9 cellular contexts compared by ENCODE assay signal in the genomic region with DNA sequence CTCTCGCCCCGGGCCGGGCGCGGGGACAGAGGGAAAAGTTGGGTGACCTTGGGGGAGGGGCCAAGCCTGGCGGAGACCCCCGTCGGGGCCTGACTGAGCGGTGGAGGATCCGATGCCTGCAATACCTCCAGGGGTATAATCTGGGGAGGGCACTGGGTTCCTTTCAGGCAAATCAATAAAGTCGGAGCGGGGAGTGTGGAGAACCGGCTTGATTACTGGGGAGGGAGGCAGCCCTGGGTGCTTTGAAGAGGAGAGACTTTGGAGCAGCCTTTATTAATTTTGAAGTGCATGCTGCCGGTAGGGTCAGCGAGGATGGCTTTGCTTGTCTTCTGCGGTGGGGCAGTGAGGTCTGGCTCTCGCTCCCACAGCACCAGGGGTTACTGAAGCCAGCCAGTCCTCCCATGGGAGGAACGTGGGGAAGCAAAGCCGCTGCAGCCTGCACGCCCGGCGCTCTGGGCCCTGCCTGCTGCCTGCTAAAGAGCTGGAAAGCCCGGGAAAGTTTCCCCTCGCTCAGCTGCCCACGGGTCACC. TPM values are rescaled to one million over a fixed set of nuclear protein-coding genes. Genes with fewer than 3 reads are reported as not detected.
DNase-seq lines count a peak whose midpoint lies in the region; ATAC-seq, FAIRE-seq and TF ChIP-seq lines count a peak whose summit lies in the region.
"Had no signal": no experiment of that assay in that cellular context is flagged by ENCODE, and none has a peak within 500 bp of the region (broad histone marks: within the 10 kb centered on the region; RNA-seq: fewer than 3 reads in every experiment).

No MANE protein-coding gene starts in this region.

- DNase-seq in DMS153 (lab: John Stamatoyannopoulos, UW) (peak; percentile 4), DMS153 treated with DMSO at 0.1 percent for 48 hours (lab: John Stamatoyannopoulos, UW; ENCODE audit: unreplicated experiment) (no peak), WERI-Rb-1 (peak; percentile 50), spleen (no peak), GM12891 (ENCODE audit: insufficient read length, low spot score) (no peak), MV-4-11 (lab: John Stamatoyannopoulos, UW) (no peak)

- H3K9ac ChIP-seq in iPS-15b (ENCODE audit: low read depth, low read length), result peak overlapping the region; percentile 55

- no peak for TF ChIP-seq CTCF in WERI-Rb-1 (IDR thresholded peaks at IDR 0.05; ENCODE audit: low read depth, low read length)
- TF ChIP-seq CTCF in spleen (IDR thresholded peaks at IDR 0.05 in 8 of 11, conservative IDR thresholded peaks at IDR 0.05 in 3 of 11), result no peak

- H3K27me3 ChIP-seq in WERI-Rb-1 (ENCODE audit: insufficient read depth, low read depth, severe bottlenecking), result no peaks in the 10 kb centered on the region
- peaks cover 41% of the 10 kb centered on the region for H3K27me3 ChIP-seq in iPS-15b (ENCODE audit: control insufficient read depth, insufficient read depth, low read length)
- H3K27me3 ChIP-seq in spleen (replicated peaks in 1 of 7), result peaks cover 0 to 73% (median 43%) of the 10 kb centered on the region in 7 donors

- TF ChIP-seq POLR2A in spleen (IDR thresholded peaks at IDR 0.05) (no peak), GM12891 (IDR thresholded peaks at IDR 0.05; ENCODE audit: low read depth, low read length) (no peak)

- H3K4me3 ChIP-seq in WERI-Rb-1 (ENCODE audit: low read depth, low read length), result peak overlapping the region; percentile 74
- peak overlapping the region; percentile 66 for H3K4me3 ChIP-seq in iPS-15b (ENCODE audit: low read depth, low read length)
- peak overlapping the region in 5 of 8 donors; percentile 26 to 66 (median 33) for H3K4me3 ChIP-seq in spleen

- FAIRE-seq in GM12891 (lab: Jason Lieb, UNC), result no peak
- FAIRE-seq: A204.1 had no signal

- peaks cover 5% of the 10 kb centered on the region; the same call in 1 of the 2 replicates for H3K36me3 ChIP-seq in WERI-Rb-1
- H3K36me3 ChIP-seq in iPS-15b (ENCODE audit: control insufficient read depth, insufficient read depth, low read length), result no peaks in the 10 kb centered on the region
- H3K36me3 ChIP-seq in spleen, result no peaks in the 10 kb centered on the region

- H3K27ac ChIP-seq in WERI-Rb-1, result peak overlapping the region; percentile 43
- H3K27ac ChIP-seq in spleen, result no peak overlapping the region

- H3K9me3 ChIP-seq in WERI-Rb-1 (ENCODE audit: severe bottlenecking), result no peaks in the 10 kb centered on the region
- H3K9me3 ChIP-seq in iPS-15b (ENCODE audit: control insufficient read depth, insufficient read depth, low read length), result no peaks in the 10 kb centered on the region
- peaks cover 0 to 5% (median 0%) of the 10 kb centered on the region in 8 donors for H3K9me3 ChIP-seq in spleen

- WGBS in spleen, 5 donors, result 2 to 7% (median 4%) methylated on average over 15 to 25 of the region's 25 CpGs

- H3K4me1 ChIP-seq in iPS-15b (ENCODE audit: control insufficient read depth, insufficient read depth, low read length) (peaks cover 3% of the 10 kb centered on the region), spleen (peaks cover 0 to 17% (median 10%) of the 10 kb centered on the region in 6 donors)

- intact Hi-C loops in spleen (cut with DNase I; ENCODE audit: low total_unique reads), result no loop called here

- no peak for ATAC-seq in HG02763 (IDR thresholded peaks at IDR 0.05; ENCODE audit: unreplicated experiment)

TF ChIP-seq in GM12891, 5 proteins besides CTCF, POLR2A, EP300 and RAD21:
- TF ChIP-seq POLR2AphosphoS5 (IDR thresholded peaks at IDR 0.05; ENCODE audit: low read depth, low read length), result no peak
- TF ChIP-seq PAX5 (IDR thresholded peaks at IDR 0.05; ENCODE audit: insufficient read depth, low read length, severe bottlenecking), result no peak
- TF ChIP-seq TAF1 (IDR thresholded peaks at IDR 0.05; ENCODE audit: low read depth, low read length), result no peak
- no peak for TF ChIP-seq SPI1 (IDR thresholded peaks at IDR 0.05; ENCODE audit: low read depth, low read length)
- no peak for TF ChIP-seq POU2F2 (IDR thresholded peaks at IDR 0.05; ENCODE audit: low read depth, low read length)

RNA-seq across cellular contexts. Expression of gene LGI2, which starts 0.4 kb away (rescaled TPM):
- 1 to 10 TPM in 2 of 7 donors, under 1 TPM in 5; 0.17 to 2.7 (median 0.51) TPM for total RNA-seq in spleen
- 1 to 10 TPM in 2 of 3 donors, under 1 TPM in 1; 0.83 to 1.4 (median 1.2) TPM for polyA plus RNA-seq in spleen
- not detected for polyA plus RNA-seq in GM12891 (2012; ENCODE audit: low read depth, missing spikeins)

Comparison
In these comparisons a context has a peak if more than half of its experiments do, and no peak if none do; other contexts are left out.
1. DNase-seq: peak in DMS153 (single experiment) and WERI-Rb-1 (single experiment); none in DMS153 treated with DMSO at 0.1 percent for 48 hours (single experiment), spleen (single experiment), GM12891 (single experiment) and MV-4-11 (single experiment).
2. Peak in every context shown above with its lines, with median percentiles within 50 percentile points of each other: H3K4me3 ChIP-seq.